Comparison of ENCODE assay signal across 8 cellular contexts in the genomic region with DNA sequence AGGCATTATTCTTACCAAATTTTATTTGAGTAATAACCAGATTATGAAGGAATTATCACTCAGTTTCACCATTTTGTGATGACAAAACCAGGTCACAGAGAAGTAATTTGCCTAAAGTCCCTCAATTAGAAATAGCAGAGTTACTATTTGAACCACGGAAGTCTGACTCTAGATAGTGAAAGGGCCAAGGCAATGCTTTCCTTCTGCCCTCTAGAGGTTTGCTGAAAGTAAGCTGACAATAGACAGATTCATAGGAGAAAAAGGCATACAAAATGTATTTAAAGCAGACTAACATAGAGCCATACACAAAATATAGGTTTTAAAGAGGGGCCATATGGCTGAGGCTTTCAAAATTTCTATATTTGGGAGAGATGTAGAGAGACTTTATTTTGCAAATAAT. TPM values are rescaled to one million over a fixed set of nuclear protein-coding genes. Genes with fewer than 3 reads are reported as not detected.
DNase-seq lines count a peak whose midpoint lies in the region; ATAC-seq and TF ChIP-seq lines count a peak whose summit lies in the region.

No MANE protein-coding gene starts in this region.

- H3K9ac ChIP-seq in PC-3 (ENCODE audit: low read length) = no peak overlapping the region

- no peak overlapping the region for H2AFZ ChIP-seq in PC-3 (ENCODE audit: low read length)

- no TSS peak for BruUV-seq in PC-3 (replicated peaks; lab: Mats Ljungman, UMichigan)

- H3K36me3 ChIP-seq in GM06990 (ENCODE audit: control insufficient read depth, insufficient read depth, low read length) = no peaks in the 10 kb centered on the region
- no peaks in the 10 kb centered on the region for H3K36me3 ChIP-seq in PC-3 (ENCODE audit: low read depth, low read length)

- ATAC-seq in PC-3 (no peak), GM19455 (IDR thresholded peaks at IDR 0.05; ENCODE audit: unreplicated experiment) (no peak), GM19452 (IDR thresholded peaks at IDR 0.05; ENCODE audit: unreplicated experiment) (no peak)

- H4K20me1 ChIP-seq in PC-3 (ENCODE audit: low read length) = no peaks in the 10 kb centered on the region

- no peak overlapping the region for H3K27ac ChIP-seq in PC-3 (ENCODE audit: low read length)

- H3K9me3 ChIP-seq in PC-3 (ENCODE audit: low read length) = no peaks in the 10 kb centered on the region

- intact Hi-C loops in PC-3 (cut with micrococcal nuclease) = no loop called here

- H3K27me3 ChIP-seq in GM06990 (replicated peaks; ENCODE audit: control insufficient read depth, insufficient read depth, low read length) (no peaks in the 10 kb centered on the region), PC-3 (ENCODE audit: low read length) (no peaks in the 10 kb centered on the region)

- H3K4me1 ChIP-seq in PC-3 (ENCODE audit: insufficient read depth, low read length) = no peaks in the 10 kb centered on the region

- no peaks in the 10 kb centered on the region for H3K9me2 ChIP-seq in PC-3 (replicated peaks; ENCODE audit: low read length)

- H3K4me2 ChIP-seq in PC-3 (ENCODE audit: low read length) = no peak overlapping the region

- DNase-seq in GM06990 (ENCODE audit: extremely low read depth, insufficient read length) (no peak), H4 (ENCODE audit: low spot score) (peak; percentile 16), PC-3 (no peak), kidney tubule cell (ENCODE audit: low spot score) (peak; percentile 23), NCI-H2196 (lab: John Stamatoyannopoulos, UW; ENCODE audit: unreplicated experiment) (no peak), dermis blood vessel endothelial cell (no peak)

- CTCF ChIA-PET in PC-3 (lab: Charles Lee) = no interaction called here

- no peaks in the 10 kb centered on the region for H3K79me2 ChIP-seq in PC-3 (ENCODE audit: low read length)

- POLR2A ChIA-PET in PC-3 (lab: Charles Lee; ENCODE audit: unreplicated experiment) = no interaction called here

- H3K4me3 ChIP-seq in GM06990 (replicated peaks; ENCODE audit: low read depth, low read length) (no peak overlapping the region), PC-3 (ENCODE audit: low read length) (no peak overlapping the region)

- H3F3A ChIP-seq in PC-3 (ENCODE audit: low read length, unreplicated experiment) = no peaks in the 10 kb centered on the region

- TF ChIP-seq CTCF in GM06990 (IDR thresholded peaks at IDR 0.05; ENCODE audit: insufficient read depth, low read length, poor library complexity, severe bottlenecking) (peak; percentile 57), PC-3 (conservative IDR thresholded peaks at IDR 0.05; ENCODE audit: low read depth, low read length) (peak; percentile 43)

RNA-seq across cellular contexts. Expression of gene CXXC4, which starts 43.1 kb away (rescaled TPM):
- total RNA-seq in H4 (2014; rRNA removed; shearing (Covaris generic)) = 1.6 and 1.9 TPM in 2 replicates
- total RNA-seq in PC-3 (2014; rRNA removed) (not detected in 2 replicates), dermis blood vessel endothelial cell (0.05 TPM in 1 of 2 replicates, not detected in the other)

Comparison
In these comparisons a context has a peak if more than half of its experiments do, and no peak if none do; other contexts are left out.
1. DNase-seq: peak in H4 (single experiment) and kidney tubule cell (single experiment); none in GM06990 (single experiment), PC-3 (single experiment), NCI-H2196 (single experiment) and dermis blood vessel endothelial cell (single experiment).